ENCODE assay signal across 1 cellular context in genomic region chr15:66565731-66566130, GRCh38.
TF ChIP-seq lines count a peak whose summit lies in the region.

Gene LCTL, minus strand, starts transcription at chr15:66565998. Its CDS starts 633 bp downstream, at chr15:66565365.

TF ChIP-seq in HepG2, 621 proteins besides CTCF, POLR2A, EP300 and RAD21 (continued from another document):
- TF ChIP-seq THAP9 (CRISPR knock-in tag; IDR thresholded peaks at IDR 0.05; ENCODE audit: borderline replicate concordance) (no peak), ZNF687 (CRISPR knock-in tag; IDR thresholded peaks at IDR 0.05) (peak; percentile 46; the same call in 1 of the 2 replicates), ZNF792 (CRISPR knock-in tag; IDR thresholded peaks at IDR 0.05) (no peak), KDM4B (CRISPR knock-in tag; IDR thresholded peaks at IDR 0.05) (no peak), KDM2A (CRISPR knock-in tag; IDR thresholded peaks at IDR 0.05; ENCODE audit: borderline replicate concordance, low read depth) (0 out of 2 replicates have a peak, but pooled peaks have one; percentile 5), SAP130 (CRISPR knock-in tag; IDR thresholded peaks at IDR 0.05; ENCODE audit: low read depth) (0 out of 2 replicates have a peak, but pooled peaks have one; percentile 20)
